39 cellular contexts compared by ENCODE assay signal in the genomic region with DNA sequence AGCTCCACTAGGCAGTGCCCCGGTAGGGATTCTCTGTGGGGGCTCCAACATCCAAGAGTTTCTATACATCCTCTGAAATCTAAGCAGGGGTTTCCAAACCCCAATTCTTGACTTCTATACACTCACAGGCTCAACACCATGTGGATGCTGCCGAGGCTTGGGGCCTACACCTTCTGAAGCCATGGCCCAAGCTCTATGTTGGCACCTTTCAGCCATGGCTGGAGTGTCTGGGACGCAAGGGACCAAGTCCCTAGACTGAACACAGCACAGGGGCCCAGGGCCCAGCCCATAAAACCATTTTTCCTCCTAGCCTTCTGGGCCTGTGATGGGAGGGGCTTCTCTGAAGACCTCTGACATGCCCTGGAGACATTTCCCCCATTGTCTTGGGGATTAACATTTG.
"Had no signal": no experiment of that assay in that cellular context is flagged by ENCODE, and none has a peak within 500 bp of the region (broad histone marks: within the 10 kb centered on the region; RNA-seq: fewer than 3 reads in every experiment).

No MANE protein-coding gene starts in this region.

- H3K36me3 ChIP-seq: adrenal gland, ascending aorta, brain microvascular endothelial cell, breast epithelium, cardiac muscle cell had no signal

- H3K4me1 Mint-ChIP-seq: activated naive CD4-positive, alpha-beta T cell treated with anti-CD3 and anti-CD28 coated beads, Interleukin-2, amount 10 ng/mL, durations not matched to agents 7 days and 5 days; activated naive CD4-positive, alpha-beta T cell treated with anti-CD3 and anti-CD28 coated beads, Interleukin-2, amount 50 U/mL, for 24 hours; activated naive CD8-positive, alpha-beta T cell treated with anti-CD3 and anti-CD28 coated beads for 36 hours; activated naive CD8-positive, alpha-beta T cell treated with anti-CD3 and anti-CD28 coated beads, Interleukin-2, amount 10 ng/mL, durations not matched to agents 7 days and 5 days; activated naive CD8-positive, alpha-beta T cell treated with anti-CD3 and anti-CD28 coated beads, Interleukin-2, amount 50 U/mL, for 24 hours; activated T-helper 17 cell treated with anti-CD3 and anti-CD28 coated beads, Interleukin-2, amount 50 U/mL, for 72 hours; brain; central memory CD8-positive, alpha-beta T cell had no signal

- FAIRE-seq: astrocyte, bronchial epithelial cell had no signal

- ATAC-seq: activated naive CD4-positive, alpha-beta T cell treated with anti-CD3 and anti-CD28 coated beads, Interleukin-2, amount 50 U/mL, for 72 hours; activated naive CD8-positive, alpha-beta T cell treated with anti-CD3 and anti-CD28 coated beads, Interleukin-2, amount 50 U/mL, for 24 hours; activated T-cell treated with anti-CD3 and anti-CD28 coated beads, Interleukin-2, amount 50 U/mL, for 4 hours; activated T-cell treated with anti-CD3 and anti-CD28 coated beads, Interleukin-2, amount 50 U/mL, for 72 hours; activated T-helper 17 cell treated with anti-CD3 and anti-CD28 coated beads, Interleukin-2, amount 50 U/mL, for 72 hours; body of pancreas had no signal

- H3K9me3 ChIP-seq: adrenal gland, ascending aorta, body of pancreas, breast epithelium had no signal

- H3K36me3 Mint-ChIP-seq: activated naive CD4-positive, alpha-beta T cell treated with anti-CD3 and anti-CD28 coated beads, Interleukin-2, amount 10 ng/mL, durations not matched to agents 7 days and 5 days; activated naive CD4-positive, alpha-beta T cell treated with anti-CD3 and anti-CD28 coated beads, Interleukin-2, amount 50 U/mL, for 24 hours; activated naive CD4-positive, alpha-beta T cell treated with anti-CD3 and anti-CD28 coated beads, Interleukin-2, amount 50 U/mL, for 72 hours; activated naive CD8-positive, alpha-beta T cell; activated naive CD8-positive, alpha-beta T cell treated with anti-CD3 and anti-CD28 coated beads for 36 hours; activated naive CD8-positive, alpha-beta T cell treated with anti-CD3 and anti-CD28 coated beads, Interleukin-2, amount 10 ng/mL, durations not matched to agents 7 days and 5 days; brain had no signal

- H3K27me3 Mint-ChIP-seq: activated naive CD4-positive, alpha-beta T cell treated with anti-CD3 and anti-CD28 coated beads, Interleukin-2, amount 10 ng/mL, durations not matched to agents 7 days and 5 days; activated naive CD4-positive, alpha-beta T cell treated with anti-CD3 and anti-CD28 coated beads, Interleukin-2, amount 50 U/mL, for 24 hours; activated naive CD8-positive, alpha-beta T cell; activated naive CD8-positive, alpha-beta T cell treated with anti-CD3 and anti-CD28 coated beads for 36 hours; activated naive CD8-positive, alpha-beta T cell treated with anti-CD3 and anti-CD28 coated beads, Interleukin-2, amount 10 ng/mL, durations not matched to agents 7 days and 5 days; activated naive CD8-positive, alpha-beta T cell treated with anti-CD3 and anti-CD28 coated beads, Interleukin-2, amount 50 U/mL, for 24 hours; activated T-cell treated with anti-CD3 and anti-CD28 coated beads, Interleukin-2, amount 50 U/mL, for 24 hours; activated T-helper 17 cell treated with anti-CD3 and anti-CD28 coated beads, Interleukin-2, amount 50 U/mL, for 72 hours; central memory CD8-positive, alpha-beta T cell had no signal

- H3K27ac Mint-ChIP-seq: activated naive CD4-positive, alpha-beta T cell treated with anti-CD3 and anti-CD28 coated beads for 36 hours; activated naive CD4-positive, alpha-beta T cell treated with anti-CD3 and anti-CD28 coated beads, Interleukin-2, amount 10 ng/mL, durations not matched to agents 7 days and 5 days; activated naive CD4-positive, alpha-beta T cell treated with anti-CD3 and anti-CD28 coated beads, Interleukin-2, amount 50 U/mL, for 24 hours; activated naive CD4-positive, alpha-beta T cell treated with anti-CD3 and anti-CD28 coated beads, Interleukin-2, amount 50 U/mL, for 72 hours; activated naive CD8-positive, alpha-beta T cell; activated naive CD8-positive, alpha-beta T cell treated with anti-CD3 and anti-CD28 coated beads for 36 hours; activated naive CD8-positive, alpha-beta T cell treated with anti-CD3 and anti-CD28 coated beads, Interleukin-2, amount 10 ng/mL, durations not matched to agents 7 days and 5 days; activated naive CD8-positive, alpha-beta T cell treated with anti-CD3 and anti-CD28 coated beads, Interleukin-2, amount 50 U/mL, for 24 hours; activated T-cell treated with anti-CD3 and anti-CD28 coated beads, Interleukin-2, amount 50 U/mL, for 24 hours; activated T-cell treated with anti-CD3 and anti-CD28 coated beads, Interleukin-2, amount 50 U/mL, for 72 hours; activated T-helper 1 cell treated with anti-CD3 and anti-CD28 coated beads, Interleukin-12 subunit alpha, Interleukin-12 subunit beta, Interleukin-2, Interleukin-4 antibody, amounts not matched to agents 30 ng/mL and 10 ng/mL and 1 ng/mL, durations not matched to agents 14 hours and 24 hours and 36 hours; activated T-helper 17 cell treated with anti-CD3 and anti-CD28 coated beads, Interleukin-2, amount 50 U/mL, for 72 hours; activated T-helper 2 cell treated with anti-CD3 and anti-CD28 coated beads, Interferon-gamma antibody, Interleukin-2, Interleukin-4, amounts not matched to agents 10 μg/mL and 5 μg/mL and 100 μg/mL, durations not matched to agents 14 hours and 24 hours and 36 hours; brain had no signal

- H3K4me1 ChIP-seq: adrenal gland, ascending aorta, body of pancreas, breast epithelium had no signal

- H3K27ac ChIP-seq: adrenal gland, ascending aorta, body of pancreas, brain microvascular endothelial cell, breast epithelium, cardiac muscle cell had no signal

- DNase-seq: activated effector memory CD4-positive, alpha-beta T cell treated with anti-CD3 and anti-CD28 coated beads, Interleukin-2, amount 50 U/mL, for 16 hours; activated effector memory CD4-positive, alpha-beta T cell treated with Interleukin-2 at 50 U/mL for 16 hours; activated gamma-delta T cell; activated gamma-delta T cell treated with Interleukin-2 at 50 U/mL for 16 hours; activated naive CD4-positive, alpha-beta T cell; activated naive CD4-positive, alpha-beta T cell treated with anti-CD3 and anti-CD28 coated beads for 36 hours; activated naive CD4-positive, alpha-beta T cell treated with anti-CD3 and anti-CD28 coated beads, Interleukin-2, amount 10 ng/mL, durations not matched to agents 7 days and 5 days; activated naive CD4-positive, alpha-beta T cell treated with anti-CD3 and anti-CD28 coated beads, Interleukin-2, amount 50 U/mL, for 16 hours; activated naive CD4-positive, alpha-beta T cell treated with Interleukin-2 at 50 U/mL for 16 hours; activated naive CD8-positive, alpha-beta T cell treated with anti-CD3 and anti-CD28 coated beads for 36 hours; activated naive CD8-positive, alpha-beta T cell treated with anti-CD3 and anti-CD28 coated beads, Interleukin-2, amount 10 ng/mL, durations not matched to agents 7 days and 5 days; activated naive CD8-positive, alpha-beta T cell treated with anti-CD3 and anti-CD28 coated beads, Interleukin-2, amount 50 U/mL, for 24 hours; activated T-cell treated with anti-CD3 and anti-CD28 coated beads, Interleukin-2, amount 50 U/mL, for 1 hour; activated T-cell treated with anti-CD3 and anti-CD28 coated beads, Interleukin-2, amount 50 U/mL, for 24 hours; activated T-cell treated with anti-CD3 and anti-CD28 coated beads, Interleukin-2, amount 50 U/mL, for 4 hours; activated T-cell treated with anti-CD3 and anti-CD28 coated beads, Interleukin-2, amount 50 U/mL, for 48 hours; activated T-cell treated with anti-CD3 and anti-CD28 coated beads, Interleukin-2, amount 50 U/mL, for 72 hours; adrenal gland; amniotic stem cell; amygdala; anterior cingulate cortex; body of pancreas; brain microvascular endothelial cell; caudate nucleus; central memory CD4-positive, alpha-beta T cell; cerebellar nuclear complex had no signal

- H3K9me3 Mint-ChIP-seq: activated T-helper 1 cell treated with anti-CD3 and anti-CD28 coated beads, Interleukin-12 subunit alpha, Interleukin-12 subunit beta, Interleukin-2, Interleukin-4 antibody, amounts not matched to agents 30 ng/mL and 10 ng/mL and 1 ng/mL, durations not matched to agents 14 hours and 24 hours and 36 hours had no signal

- H3K4me3 Mint-ChIP-seq: activated naive CD4-positive, alpha-beta T cell treated with anti-CD3 and anti-CD28 coated beads for 36 hours; activated naive CD4-positive, alpha-beta T cell treated with anti-CD3 and anti-CD28 coated beads, Interleukin-2, amount 10 ng/mL, durations not matched to agents 7 days and 5 days; activated naive CD4-positive, alpha-beta T cell treated with anti-CD3 and anti-CD28 coated beads, Interleukin-2, amount 50 U/mL, for 24 hours; activated naive CD8-positive, alpha-beta T cell; activated naive CD8-positive, alpha-beta T cell treated with anti-CD3 and anti-CD28 coated beads for 36 hours; activated naive CD8-positive, alpha-beta T cell treated with anti-CD3 and anti-CD28 coated beads, Interleukin-2, amount 10 ng/mL, durations not matched to agents 7 days and 5 days; activated naive CD8-positive, alpha-beta T cell treated with anti-CD3 and anti-CD28 coated beads, Interleukin-2, amount 50 U/mL, for 24 hours; activated T-cell treated with anti-CD3 and anti-CD28 coated beads, Interleukin-2, amount 50 U/mL, for 24 hours; activated T-cell treated with anti-CD3 and anti-CD28 coated beads, Interleukin-2, amount 50 U/mL, for 4 hours; activated T-cell treated with anti-CD3 and anti-CD28 coated beads, Interleukin-2, amount 50 U/mL, for 72 hours; activated T-helper 1 cell treated with anti-CD3 and anti-CD28 coated beads, Interleukin-12 subunit alpha, Interleukin-12 subunit beta, Interleukin-2, Interleukin-4 antibody, amounts not matched to agents 30 ng/mL and 10 ng/mL and 1 ng/mL, durations not matched to agents 14 hours and 24 hours and 36 hours; activated T-helper 17 cell treated with anti-CD3 and anti-CD28 coated beads, Interleukin-2, amount 50 U/mL, for 72 hours; brain; central memory CD8-positive, alpha-beta T cell had no signal

- H3K4me3 ChIP-seq: adrenal gland, ascending aorta, body of pancreas, breast epithelium, cardiac muscle cell had no signal
